ENCODE assay signal across 1 cellular context in the genomic region with DNA sequence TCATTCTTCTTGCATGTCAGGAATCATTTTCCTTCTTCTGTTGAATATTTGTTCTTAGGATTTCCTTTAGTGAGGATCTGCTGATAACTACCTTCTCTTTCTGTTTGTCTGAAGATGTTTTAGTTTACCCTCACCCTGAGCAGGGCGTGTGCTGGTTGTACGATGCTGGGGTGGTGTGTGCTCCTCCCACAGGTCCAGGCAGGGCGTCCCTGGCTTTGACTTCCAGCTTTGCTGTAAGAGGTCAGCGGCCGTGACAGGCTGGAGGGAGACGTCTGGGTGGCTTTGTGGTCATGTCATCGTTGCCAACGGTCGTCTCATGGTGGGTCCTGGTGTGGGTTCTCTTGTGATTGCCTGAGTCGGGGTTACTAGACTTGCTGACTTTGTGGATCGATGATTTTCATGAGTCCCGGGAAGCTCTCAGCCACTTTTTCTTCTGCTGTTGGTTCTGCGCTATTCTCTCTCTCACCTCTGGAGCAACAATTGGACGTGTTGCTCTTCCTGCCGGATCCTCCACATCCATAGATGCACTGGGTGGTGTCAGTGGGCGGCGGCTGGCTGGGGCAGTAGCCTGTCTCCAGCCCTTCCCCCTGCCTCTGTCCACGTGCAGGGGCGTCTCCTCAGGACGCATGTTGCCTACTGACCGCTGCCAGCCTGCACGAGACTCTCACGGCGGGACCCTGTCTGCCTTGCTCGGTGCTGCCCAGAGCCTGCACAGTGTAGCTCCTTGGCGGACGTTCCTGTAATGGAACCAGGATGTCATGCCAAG.
A peak's percentile ranks its signal among the peaks of the same experiment; 100 is the strongest.
TF ChIP-seq lines count a peak whose summit lies in the region.

No MANE protein-coding gene starts in this region.

TF ChIP-seq in K562, 482 proteins besides CTCF, POLR2A, EP300 and RAD21:
- TF ChIP-seq, protein P1, sequence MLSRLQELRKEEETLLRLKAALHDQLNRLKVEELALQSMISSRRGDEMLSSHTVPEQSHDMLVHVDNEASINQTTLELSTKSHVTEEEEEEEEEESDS (CRISPR knock-in tag; IDR thresholded peaks at IDR 0.05), result no peak
- TF ChIP-seq BHLHE40 (IDR thresholded peaks at IDR 0.05; ENCODE audit: low read length), result peak; percentile 16; the same call in 1 of the 2 replicates
